8 cellular contexts compared by ENCODE assay signal in the genomic region with DNA sequence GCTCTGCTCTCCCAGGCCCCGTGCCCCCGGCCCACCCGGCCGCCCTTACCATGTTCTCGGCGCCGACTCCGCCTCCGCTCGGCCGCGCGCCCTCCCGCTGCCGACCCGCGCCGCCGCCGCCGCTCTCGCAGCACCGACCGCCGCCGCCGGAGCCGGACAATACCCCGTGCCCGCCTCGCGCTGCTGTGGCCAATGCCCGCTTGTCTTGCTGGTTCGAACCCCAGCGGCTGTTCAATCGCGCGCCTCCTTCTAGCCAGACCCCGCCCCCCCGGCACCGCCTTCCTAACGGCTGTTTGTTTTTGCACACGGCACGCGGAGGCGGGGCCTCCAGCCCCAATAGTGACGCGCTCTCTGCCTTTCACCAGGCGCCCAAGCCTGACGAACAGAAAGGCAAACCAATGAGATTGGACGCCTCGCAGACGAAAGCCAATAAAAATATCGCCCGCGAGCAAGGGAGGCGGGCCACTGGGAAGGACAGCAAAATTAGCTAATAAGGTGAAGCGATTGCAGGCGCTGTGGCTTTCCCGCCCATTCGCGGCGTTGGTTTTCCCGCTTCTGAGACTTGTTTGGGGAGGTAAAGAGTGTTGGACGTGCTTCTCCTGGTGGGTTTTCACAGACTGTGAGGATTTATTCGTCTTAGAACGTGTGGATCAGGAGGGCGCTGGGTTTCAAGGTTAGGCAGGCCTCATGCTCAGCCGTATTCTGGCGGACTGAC. TPM values are rescaled to one million over a fixed set of nuclear protein-coding genes. Genes with fewer than 3 reads are reported as not detected.
DNase-seq lines count a peak whose midpoint lies in the region; ATAC-seq, FAIRE-seq and TF ChIP-seq lines count a peak whose summit lies in the region.

TSS of gene H2AZ2 (minus strand) at position 168 of the 715 bp plus-strand sequence. CDS start at position 52, 116 bp downstream.

- peak within 1 kb of the TSS; percentile 94 for H3K4me3 ChIP-seq in BE2C (ENCODE audit: low read depth, low read length)

- DNase-seq in BE2C (peak; percentile 100), GM19240 (ENCODE audit: insufficient read length, low spot score) (peak; percentile 83), NCI-H526 (lab: John Stamatoyannopoulos, UW) (peak; percentile 99 to 100), kidney glomerular epithelial cell (lab: John Stamatoyannopoulos, UW) (peak; percentile 99)
- peak; percentile 100 for DNase-seq in activated CD4-positive, alpha-beta T cell treated with anti-CD3 and anti-CD28 coated beads for 48 hours
- peak; percentile 99 to 100 for DNase-seq in stimulated activated CD4-positive, alpha-beta T cell treated with anti-CD3 and anti-CD28 coated beads, Interleukin-1b, Interleukin-23, amount 100 ng/mL, for 1 hour (ENCODE audit: low read depth in 2 of 2)

- TF ChIP-seq CTCF in BE2C (IDR thresholded peaks at IDR 0.05; ENCODE audit: low read depth, low read length): no peak

- H3K27me3 ChIP-seq in BE2C: no peaks in the 10 kb centered on the region

- ATAC-seq in HG03460 (IDR thresholded peaks at IDR 0.05; ENCODE audit: unreplicated experiment): peak; percentile 83

- no peaks in the 10 kb centered on the region for H3K36me3 ChIP-seq in BE2C

- no peaks in the 10 kb centered on the region for H3K4me1 ChIP-seq in BE2C

- peak; percentile 65 for FAIRE-seq in colon (lab: Jason Lieb, UNC)

- H3K9me3 ChIP-seq in BE2C: no peaks in the 10 kb centered on the region

RNA-seq across cellular contexts. Expression of gene H2AZ2, which starts in this region (rescaled TPM):
- polyA plus RNA-seq in BE2C (2012; ENCODE audit: insufficient read depth, insufficient read length, low read depth): 155 TPM

Comparison
In these comparisons a context has a peak if more than half of its experiments do, and no peak if none do; other contexts are left out.
1. Peak in every context shown above with its lines: DNase-seq, ATAC-seq and H3K4me3 ChIP-seq.